Comparison of ENCODE assay signal across 8 cellular contexts in the genomic region with DNA sequence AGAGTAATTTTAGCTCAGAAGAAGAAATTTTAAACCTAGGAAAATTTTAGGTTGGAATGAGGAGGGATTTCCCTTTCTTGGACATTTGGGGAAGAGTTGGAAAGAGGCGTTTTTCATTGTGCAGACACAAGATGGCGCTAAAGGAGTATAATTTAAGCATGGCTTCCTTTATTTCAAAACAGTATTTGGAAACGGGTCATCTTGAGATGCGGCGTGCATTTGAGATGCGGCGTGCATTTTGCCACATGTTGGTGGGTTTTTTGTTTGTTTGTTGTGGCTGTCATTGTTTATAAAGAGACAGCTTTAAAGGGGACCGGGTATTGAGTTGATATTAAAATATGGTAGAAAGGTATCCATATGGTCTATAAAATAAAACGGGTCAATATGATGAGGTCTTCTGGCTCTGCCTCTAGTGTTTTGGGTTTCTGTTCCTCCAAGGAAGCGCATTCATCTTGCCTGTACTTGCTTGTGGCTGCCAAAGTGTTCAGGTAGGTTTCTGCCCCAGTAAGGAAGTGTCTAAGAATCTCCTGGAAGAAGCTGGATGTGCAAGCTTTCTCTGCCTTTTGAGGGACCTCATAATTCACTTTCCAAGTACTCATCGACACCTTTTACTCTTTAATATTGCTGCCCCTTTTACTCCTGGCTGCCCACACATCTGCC.
DNase-seq lines count a peak whose midpoint lies in the region; ATAC-seq and TF ChIP-seq lines count a peak whose summit lies in the region.

No MANE protein-coding gene starts in this region.

- H3K36me3 Mint-ChIP-seq in CD8-positive, alpha-beta T cell = no peaks in the 10 kb centered on the region
- no peaks in the 10 kb centered on the region for H3K36me3 Mint-ChIP-seq in WTC11

- H4K91ac ChIP-seq in neuronal stem cell (ENCODE audit: low read depth, low read length, poor library complexity) = no peak overlapping the region

- peak overlapping the region; percentile 18 for H3K4me3 Mint-ChIP-seq in CD8-positive, alpha-beta T cell
- peak overlapping the region; percentile 38 for H3K4me3 Mint-ChIP-seq in WTC11

- no peak overlapping the region for H3K18ac ChIP-seq in neuronal stem cell (ENCODE audit: low read length)

- no peak for TF ChIP-seq POLR2A in esophagus squamous epithelium (IDR thresholded peaks at IDR 0.05)

- no peak for ATAC-seq in CD8-positive, alpha-beta T cell
- ATAC-seq in GM21447 (IDR thresholded peaks at IDR 0.05; ENCODE audit: unreplicated experiment) = peak; percentile 51
- peak; percentile 36 for ATAC-seq in WTC11
- ATAC-seq in GM19397 (IDR thresholded peaks at IDR 0.05; ENCODE audit: unreplicated experiment) = no peak

- peak; percentile 40 for TF ChIP-seq CTCF in CD8-positive, alpha-beta T cell (IDR thresholded peaks at IDR 0.05)
- TF ChIP-seq CTCF in WTC11 (IDR thresholded peaks at IDR 0.05) (peak; percentile 60), esophagus squamous epithelium (IDR thresholded peaks at IDR 0.05) (peak; percentile 37 to 68 (median 48))

- H3K4me3 ChIP-seq in CD8-positive, alpha-beta T cell (ENCODE audit: low read depth, low read length) = no peak overlapping the region
- H3K4me3 ChIP-seq in esophagus squamous epithelium (peak overlapping the region in 1 of 4 donors; percentile 22), neuronal stem cell (ENCODE audit: low read length in 2 of 2) (no peak overlapping the region)
- H3K4me3 ChIP-seq in effector memory CD4-positive, alpha-beta T cell (ENCODE audit: insufficient read depth, low read depth, low read length, poor library complexity, severe bottlenecking) = no peak overlapping the region

- no peaks in the 10 kb centered on the region for H3K79me1 ChIP-seq in neuronal stem cell (ENCODE audit: low read depth, low read length)

- H4K8ac ChIP-seq in neuronal stem cell (ENCODE audit: low read depth, low read length) = no peak overlapping the region

- no peak overlapping the region for H3K23ac ChIP-seq in neuronal stem cell (ENCODE audit: low read depth, low read length, poor library complexity)

- H3K27me3 ChIP-seq in CD8-positive, alpha-beta T cell (ENCODE audit: insufficient read depth, low read length) = peaks cover 4% of the 10 kb centered on the region
- H3K27me3 ChIP-seq in esophagus squamous epithelium (peaks cover 0 to 60% (median 0%) of the 10 kb centered on the region in 4 donors), neuronal stem cell (ENCODE audit: control insufficient read depth in 3 of 3, insufficient read depth in 3 of 3, low read depth in 1 of 3, low read length in 3 of 3) (peaks cover 0 to 4% (median 0%) of the 10 kb centered on the region in 3 experiments)
- no peaks in the 10 kb centered on the region for H3K27me3 ChIP-seq in effector memory CD4-positive, alpha-beta T cell (replicated peaks; ENCODE audit: control insufficient read depth, insufficient read depth, low read length, poor library complexity, severe bottlenecking)

- no peak overlapping the region for H3K9ac ChIP-seq in neuronal stem cell (ENCODE audit: low read depth, low read length, poor library complexity)

- H3K4me1 Mint-ChIP-seq in CD8-positive, alpha-beta T cell (ENCODE audit: low read depth) = peaks cover 5% of the 10 kb centered on the region
- H3K4me1 Mint-ChIP-seq in WTC11 = peaks cover 5% of the 10 kb centered on the region; the same call in 1 of the 2 replicates

- no peak overlapping the region for H3K4ac ChIP-seq in neuronal stem cell (ENCODE audit: low read length)

- no peak overlapping the region for H3K27ac Mint-ChIP-seq in CD8-positive, alpha-beta T cell
- no peak overlapping the region for H3K27ac Mint-ChIP-seq in WTC11

- peaks cover 17% of the 10 kb centered on the region for H3K27me3 Mint-ChIP-seq in CD8-positive, alpha-beta T cell (ENCODE audit: low read depth)
- no peaks in the 10 kb centered on the region for H3K27me3 Mint-ChIP-seq in WTC11 (ENCODE audit: low read depth)

- no peak overlapping the region for H3K14ac ChIP-seq in neuronal stem cell (ENCODE audit: low read length)

- H2BK12ac ChIP-seq in neuronal stem cell (ENCODE audit: low read length) = peak overlapping the region; percentile 49

- POLR2A ChIA-PET in CD8-positive, alpha-beta T cell (lab: Charles Lee) = no interaction called here
- POLR2A ChIA-PET in WTC11 (lab: Charles Lee) = no interaction called here

- no peak overlapping the region for H2BK15ac ChIP-seq in neuronal stem cell (ENCODE audit: low read length)

- H3K4me1 ChIP-seq in CD8-positive, alpha-beta T cell (ENCODE audit: insufficient read depth, low read length) = no peaks in the 10 kb centered on the region
- peaks cover 0 to 7% (median 4%) of the 10 kb centered on the region in 3 donors for H3K4me1 ChIP-seq in esophagus squamous epithelium
- peaks cover 0 to 7% of the 10 kb centered on the region in 2 donors for H3K4me1 ChIP-seq in neuronal stem cell (ENCODE audit: control insufficient read depth in 2 of 2, insufficient read depth in 1 of 2, low read depth in 1 of 2, low read length in 2 of 2)
- H3K4me1 ChIP-seq in effector memory CD4-positive, alpha-beta T cell (ENCODE audit: control insufficient read depth, insufficient read depth, low read length, poor library complexity, severe bottlenecking) = no peaks in the 10 kb centered on the region

- WGBS in esophagus squamous epithelium, 2 donors = 13% methylated on average over 11 of the region's 11 CpGs
- WGBS in neuronal stem cell (ENCODE audit: extremely low coverage in 2 of 2, insufficient read length in 2 of 2, insufficient replicate concordance in 1 of 2), 2 donors = no CpG with 5 or more reads among the region's 11 CpGs

- H2AK5ac ChIP-seq in neuronal stem cell (ENCODE audit: low read depth, low read length) = no peak overlapping the region

- CTCF ChIA-PET in CD8-positive, alpha-beta T cell (lab: Charles Lee) = interaction anchor here (1.1 to 4.0 kb wide), 5 partner anchors 9 to 180 kb away, joined by 3 to 14 read pairs (median 4); no protein-coding TSS in a partner anchor
- CTCF ChIA-PET in WTC11 (lab: Charles Lee) = interaction anchor here (0.5 to 2.8 kb wide), 5 partner anchors 11 to 195 kb away, joined by 3 to 7 read pairs (median 3); no protein-coding TSS in a partner anchor

- H3K9me3 ChIP-seq in CD8-positive, alpha-beta T cell (ENCODE audit: low read length) = no peaks in the 10 kb centered on the region
- no peaks in the 10 kb centered on the region for H3K9me3 ChIP-seq in esophagus squamous epithelium
- no peaks in the 10 kb centered on the region for H3K9me3 ChIP-seq in neuronal stem cell (replicated peaks in 1 of 2; ENCODE audit: control insufficient read depth in 2 of 2, insufficient read depth in 1 of 2, low read depth in 1 of 2, low read length in 2 of 2)
- no peaks in the 10 kb centered on the region for H3K9me3 ChIP-seq in effector memory CD4-positive, alpha-beta T cell (ENCODE audit: control insufficient read depth, low read length)

- H2AFZ ChIP-seq in neuronal stem cell (ENCODE audit: low read length) = peak overlapping the region; percentile 0

- peak in 1 of 7 experiments; percentile 1 for DNase-seq in CD8-positive, alpha-beta T cell
- DNase-seq in NCI-H2171 (lab: John Stamatoyannopoulos, UW) = peak; percentile 59
- DNase-seq in WTC11 (ENCODE audit: low spot score) = peak; percentile 23
- no peak for DNase-seq in esophagus squamous epithelium (lab: John Stamatoyannopoulos, UW)
- DNase-seq in neuronal stem cell (ENCODE audit: low spot score) = peak; percentile 52
- no peak for DNase-seq in effector memory CD4-positive, alpha-beta T cell

- H2BK5ac ChIP-seq in neuronal stem cell (ENCODE audit: low read length) = no peak overlapping the region

- H3K9me3 Mint-ChIP-seq in CD8-positive, alpha-beta T cell = no peaks in the 10 kb centered on the region
- H3K9me3 Mint-ChIP-seq in WTC11 = no peaks in the 10 kb centered on the region

- no peak overlapping the region for H3K27ac ChIP-seq in CD8-positive, alpha-beta T cell (ENCODE audit: low read depth, low read length)
- H3K27ac ChIP-seq in esophagus squamous epithelium (no peak overlapping the region), neuronal stem cell (replicated peaks; ENCODE audit: low read length) (no peak overlapping the region)
- H3K27ac ChIP-seq in effector memory CD4-positive, alpha-beta T cell (ENCODE audit: insufficient read depth, low read length, poor library complexity, severe bottlenecking) = no peak overlapping the region

- intact Hi-C loops in CD8-positive, alpha-beta T cell (cut with DNase I, micrococcal nuclease) = loop anchor here in 1 of 2 experiments (2.0 kb wide), 1 partner anchor 196 kb away; no protein-coding TSS in a partner anchor
- intact Hi-C loops in esophagus squamous epithelium (cut with DNase I) = no loop called here

- H3K36me3 ChIP-seq in CD8-positive, alpha-beta T cell (ENCODE audit: insufficient read depth, low read length) = no peaks in the 10 kb centered on the region
- H3K36me3 ChIP-seq in esophagus squamous epithelium (no peaks in the 10 kb centered on the region), neuronal stem cell (replicated peaks in 1 of 2; ENCODE audit: control insufficient read depth in 2 of 2, insufficient read depth in 2 of 2, low read length in 2 of 2) (no peaks in the 10 kb centered on the region)
- H3K36me3 ChIP-seq in effector memory CD4-positive, alpha-beta T cell (ENCODE audit: control insufficient read depth, insufficient read depth, low read length) = no peaks in the 10 kb centered on the region

- no peak overlapping the region for H2BK120ac ChIP-seq in neuronal stem cell (ENCODE audit: low read depth, low read length)

- H3K4me2 ChIP-seq in neuronal stem cell (ENCODE audit: insufficient read depth, low read length, poor library complexity, severe bottlenecking) = peak overlapping the region; percentile 14

Comparison
In these comparisons a context has a peak if more than half of its experiments do, and no peak if none do; other contexts are left out.
1. ATAC-seq: peak in GM21447 (single experiment) and WTC11 (single experiment); none in CD8-positive, alpha-beta T cell (single experiment) and GM19397 (single experiment).
2. DNase-seq: peak in NCI-H2171 (single experiment), WTC11 (single experiment) and neuronal stem cell (single experiment); none in esophagus squamous epithelium (single experiment) and effector memory CD4-positive, alpha-beta T cell (0 of 3).
3. Peak in every context shown above with its lines, with median percentiles within 50 percentile points of each other: CTCF ChIP-seq.